In genomic region chr3:36741285-36741684, GRCh38 we compare ENCODE assay signal across 15 cellular contexts. TPM values are rescaled to one million over a fixed set of nuclear protein-coding genes. Genes with fewer than 3 reads are reported as not detected.
A peak's percentile ranks its signal among the peaks of the same experiment; 100 is the strongest.
DNase-seq lines count a peak whose midpoint lies in the region; ATAC-seq, FAIRE-seq and TF ChIP-seq lines count a peak whose summit lies in the region.
"Had no signal": no experiment of that assay in that cellular context is flagged by ENCODE, and none has a peak within 500 bp of the region (broad histone marks: within the 10 kb centered on the region; RNA-seq: fewer than 3 reads in every experiment).

No MANE protein-coding gene starts in this region.

- H3K4me2 ChIP-seq in GM23248 (ENCODE audit: unreplicated experiment): no peak overlapping the region

- no peaks in the 10 kb centered on the region for H3K79me2 ChIP-seq in GM23248 (ENCODE audit: insufficient read depth)

- no peaks in the 10 kb centered on the region for H3F3A ChIP-seq in GM23248 (ENCODE audit: insufficient read depth)

- peaks cover 3% of the 10 kb centered on the region; the same call in 1 of the 2 replicates for H3K27me3 ChIP-seq in GM23248 (replicated peaks; ENCODE audit: insufficient read depth)
- H3K27me3 ChIP-seq: pancreas had no signal

- no peak overlapping the region for H2AFZ ChIP-seq in GM23248

- TF ChIP-seq CTCF in AG04449 (IDR thresholded peaks at IDR 0.05; ENCODE audit: insufficient read depth, low read length, missing control alignments) (peak; percentile 18), astrocyte of the spinal cord (IDR thresholded peaks at IDR 0.05; ENCODE audit: low read depth, low read length) (peak; percentile 44)

- POLR2A ChIA-PET in AG04449 (lab: Yijun Ruan, JAX): no interaction called here

- no peak overlapping the region for H3K27ac ChIP-seq in GM23248
- H3K27ac ChIP-seq: pancreas had no signal

- H3K36me3 ChIP-seq in GM23248 (ENCODE audit: low read depth): no peaks in the 10 kb centered on the region
- H3K36me3 ChIP-seq: pancreas had no signal

- WGBS in GM23248 (ENCODE audit: low coverage in 1 of 2, low lambda C conversion rate in 2 of 2, missing lambda C conversion rate in 2 of 2), 2 experiments: 63 to 68% methylated on average over 2 of the region's 2 CpGs

- no peak for FAIRE-seq in frontal cortex (lab: Jason Lieb, UNC)
- FAIRE-seq: pancreas had no signal

- no peaks in the 10 kb centered on the region for H4K20me1 ChIP-seq in GM23248 (ENCODE audit: insufficient read depth)

- no peaks in the 10 kb centered on the region for H3K9me2 ChIP-seq in GM23248 (ENCODE audit: insufficient read depth)

- no peak for ATAC-seq in HG02970 (IDR thresholded peaks at IDR 0.05; ENCODE audit: low FRiP score, unreplicated experiment)
- ATAC-seq: pancreas had no signal

- H3K9ac ChIP-seq in GM23248: no peak overlapping the region

- DNase-seq in AG04449 (ENCODE audit: low read depth, low spot score): no peak
- DNase-seq in GM23248: peak; percentile 29
- no peak for DNase-seq in astrocyte of the spinal cord (ENCODE audit: low read depth, low spot score)
- peak; percentile 13 for DNase-seq in kidney tubule cell (ENCODE audit: low spot score)
- no peak for DNase-seq in frontal cortex (ENCODE audit: low spot score in 2 of 2)
- no peak for DNase-seq in amniotic stem cell (lab: John Stamatoyannopoulos, UW)
- no peak for DNase-seq in SK-N-DZ (ENCODE audit: low spot score)
- DNase-seq: activated gamma-delta T cell; CD8-positive, alpha-beta memory T cell; foreskin melanocyte; NCI-H774; pancreas; stimulated activated CD4-positive, alpha-beta T cell treated with anti-CD3 and anti-CD28 coated beads, Interleukin-2, amount 100 ng/mL, for 24 hours; stimulated activated naive CD4-positive, alpha-beta T cell treated with Interleukin-2 at 50 U/mL for 16 hours had no signal

- H3K4me1 ChIP-seq in GM23248 (ENCODE audit: insufficient read depth): no peaks in the 10 kb centered on the region
- H3K4me1 ChIP-seq: pancreas had no signal

- CTCF ChIA-PET in AG04449 (lab: Yijun Ruan, JAX): interaction anchor here (1.2 to 2.9 kb wide), 4 partner anchors 10 to 217 kb away, joined by 3 to 14 read pairs (median 8); no protein-coding TSS in a partner anchor

- H3K4me3 ChIP-seq in AG04449 (ENCODE audit: low read depth, low read length) (no peak overlapping the region), GM23248 (no peak overlapping the region), astrocyte of the spinal cord (ENCODE audit: low read depth, low read length) (no peak overlapping the region)
- H3K4me3 ChIP-seq: pancreas had no signal

- in situ Hi-C loops in GM23248 (cut with MboI) (no loop called here), astrocyte of the spinal cord (cut with HindIII; ENCODE audit: low sequenced_read_pairs) (no loop called here)

- H3K9me3 ChIP-seq in GM23248 (ENCODE audit: low read depth): no peaks in the 10 kb centered on the region
- H3K9me3 ChIP-seq: pancreas had no signal

RNA-seq across cellular contexts. Expression of gene DCLK3, which starts 23.1 kb away (rescaled TPM):
- under 0.01 TPM in 1 of 2 replicates, not detected in the other for total RNA-seq in GM23248 (2014; rRNA removed; shearing (Covaris generic))
- not detected in 2 replicates for polyA plus RNA-seq in GM23248 (2016; fragmentation: Nextera tagmentation; extraction: Ambion mirVana)
- 7.7 TPM for total RNA-seq in frontal cortex
- 5.6 and 8.0 TPM in 2 replicates for polyA plus RNA-seq in SK-N-DZ (2014; cell fraction: cytosol; rRNA removed)
- polyA plus RNA-seq in SK-N-DZ (2014; cell fraction: nucleus; rRNA removed): 4.1 and 4.5 TPM in 2 replicates
- total RNA-seq: CD8-positive, alpha-beta memory T cell had no signal
- polyA plus RNA-seq: CD8-positive, alpha-beta memory T cell had no signal

Comparison
In these comparisons a context has a peak if more than half of its experiments do, and no peak if none do; other contexts are left out.
1. DNase-seq: peak in GM23248 (single experiment) and kidney tubule cell (single experiment); none in AG04449 (single experiment), astrocyte of the spinal cord (single experiment), frontal cortex (0 of 2), amniotic stem cell (single experiment) and SK-N-DZ (single experiment).